8 cellular contexts compared by ENCODE assay signal in the genomic region with DNA sequence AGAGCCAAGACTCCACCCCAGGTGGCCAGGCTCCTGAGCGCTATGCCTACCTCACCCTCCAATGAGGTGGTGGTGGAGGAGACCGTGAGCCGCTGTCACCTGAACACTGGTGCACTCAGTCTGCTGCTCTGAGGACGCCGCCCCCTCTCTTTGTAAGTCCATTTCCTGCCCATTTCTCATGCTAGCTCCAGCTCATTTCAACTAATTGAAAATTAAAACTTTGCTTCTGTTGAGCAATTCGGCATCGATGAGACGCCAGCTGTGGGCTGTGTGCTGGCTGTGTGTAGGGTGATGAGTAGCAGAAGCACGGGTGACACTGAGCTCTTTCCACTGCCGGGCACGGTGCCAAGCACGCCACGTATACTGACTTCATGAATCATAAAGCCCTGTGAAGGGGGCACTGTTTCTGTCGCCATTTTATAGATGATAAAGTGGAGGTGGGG. TPM values are rescaled to one million over a fixed set of nuclear protein-coding genes. Genes with fewer than 3 reads are reported as not detected.
A peak's percentile ranks its signal among the peaks of the same experiment; 100 is the strongest.
DNase-seq lines count a peak whose midpoint lies in the region; ATAC-seq and TF ChIP-seq lines count a peak whose summit lies in the region.

No MANE protein-coding gene starts in this region.

- H3K4me3 Mint-ChIP-seq in CD4-positive, CD25-positive, alpha-beta regulatory T cell: peak overlapping the region; percentile 89 to 100 (median 92)

- no peak for TF ChIP-seq CTCF in fibroblast of lung (conservative IDR thresholded peaks at IDR 0.05 in 1 of 2, IDR thresholded peaks at IDR 0.05 in 1 of 2; ENCODE audit: low read depth in 1 of 2, low read length in 2 of 2)

- peak overlapping the region; percentile 75 for H3K4me2 ChIP-seq in fibroblast of lung (ENCODE audit: extremely low read depth, insufficient read depth, low read length)

- peak; percentile 89 to 93 (median 92) for DNase-seq in CD4-positive, CD25-positive, alpha-beta regulatory T cell
- DNase-seq in NCI-H2029 treated with DMSO at 0.1 percent for 48 hours (lab: John Stamatoyannopoulos, UW): peak; percentile 45
- peak; percentile 96 for DNase-seq in activated T-cell treated with anti-CD3 and anti-CD28 coated beads for 4 hours
- DNase-seq in fibroblast of lung (ENCODE audit: low read depth in 2 of 2): peak; percentile 83 to 93
- peak; percentile 87 for DNase-seq in skeletal muscle cell (ENCODE audit: low read depth)
- DNase-seq in pons (ENCODE audit: low spot score): no peak

- peaks cover 14% of the 10 kb centered on the region for H3K36me3 Mint-ChIP-seq in CD4-positive, CD25-positive, alpha-beta regulatory T cell

- peak overlapping the region; percentile 62 for H3K4me3 ChIP-seq in CD4-positive, CD25-positive, alpha-beta regulatory T cell (ENCODE audit: low read depth, low read length)
- H3K4me3 ChIP-seq in fibroblast of lung (replicated peaks in 1 of 4; ENCODE audit: control extremely low read depth in 1 of 4, insufficient read depth in 1 of 4, low read depth in 3 of 4, low read length in 4 of 4) (no peak overlapping the region), skeletal muscle cell (ENCODE audit: low read depth, low read length) (no peak overlapping the region)

- H3K4me1 Mint-ChIP-seq in CD4-positive, CD25-positive, alpha-beta regulatory T cell: peaks cover 16 to 98% (median 59%) of the 10 kb centered on the region in 4 donors

- peaks cover 26% of the 10 kb centered on the region for H3K36me3 ChIP-seq in CD4-positive, CD25-positive, alpha-beta regulatory T cell (ENCODE audit: control insufficient read depth, insufficient read depth, low read length)
- peaks cover 1% of the 10 kb centered on the region for H3K36me3 ChIP-seq in fibroblast of lung (ENCODE audit: control insufficient read depth, insufficient read depth, low read length)

- no peaks in the 10 kb centered on the region for H3K9me3 ChIP-seq in CD4-positive, CD25-positive, alpha-beta regulatory T cell (ENCODE audit: control insufficient read depth in 2 of 2, low read length in 2 of 2)
- no peaks in the 10 kb centered on the region for H3K9me3 ChIP-seq in fibroblast of lung (ENCODE audit: control insufficient read depth, insufficient read depth, low read depth, low read length)

- peaks cover 99% of the 10 kb centered on the region for H3K4me1 ChIP-seq in CD4-positive, CD25-positive, alpha-beta regulatory T cell (ENCODE audit: control insufficient read depth, insufficient read depth, low read length, poor library complexity, severe bottlenecking)
- H3K4me1 ChIP-seq in fibroblast of lung (ENCODE audit: control insufficient read depth, extremely low read depth, insufficient read depth, low read length): peaks cover 43% of the 10 kb centered on the region

- peak overlapping the region; percentile 97 for H3K27ac ChIP-seq in CD4-positive, CD25-positive, alpha-beta regulatory T cell (ENCODE audit: insufficient read depth, low read length, poor library complexity, severe bottlenecking)
- peak overlapping the region; percentile 85 for H3K27ac ChIP-seq in fibroblast of lung (ENCODE audit: insufficient read depth, low read length)

- no peaks in the 10 kb centered on the region for H3K27me3 ChIP-seq in CD4-positive, CD25-positive, alpha-beta regulatory T cell (ENCODE audit: control insufficient read depth, insufficient read depth, low read length)
- H3K27me3 ChIP-seq in fibroblast of lung (ENCODE audit: control insufficient read depth, insufficient read depth, low read length): no peaks in the 10 kb centered on the region

- ATAC-seq in CD4-positive, CD25-positive, alpha-beta regulatory T cell (ENCODE audit: low read depth in 2 of 2): peak; percentile 80 to 83
- no peak for ATAC-seq in HG02852 (IDR thresholded peaks at IDR 0.05; ENCODE audit: unreplicated experiment)
- no peak for ATAC-seq in HG02763 (IDR thresholded peaks at IDR 0.05; ENCODE audit: unreplicated experiment)

- no peaks in the 10 kb centered on the region for H3K27me3 Mint-ChIP-seq in CD4-positive, CD25-positive, alpha-beta regulatory T cell

- H2AFZ ChIP-seq in fibroblast of lung (ENCODE audit: low read length): no peak overlapping the region

- H3K9me3 Mint-ChIP-seq in CD4-positive, CD25-positive, alpha-beta regulatory T cell: peaks cover 0 to 3% (median 0%) of the 10 kb centered on the region in 7 donors

- H3K79me2 ChIP-seq in fibroblast of lung (ENCODE audit: control insufficient read depth, insufficient read depth, low read length): peaks cover 36% of the 10 kb centered on the region

- peak overlapping the region; percentile 95 to 99 (median 98) for H3K27ac Mint-ChIP-seq in CD4-positive, CD25-positive, alpha-beta regulatory T cell

- H3K9ac ChIP-seq in fibroblast of lung (ENCODE audit: insufficient read depth, low read length): no peak overlapping the region

- no peaks in the 10 kb centered on the region for H4K20me1 ChIP-seq in fibroblast of lung (ENCODE audit: control insufficient read depth, extremely low read depth, insufficient read depth, low read length)

RNA-seq across cellular contexts. Expression of a gene that starts 11.2 kb away (rescaled TPM):
- total RNA-seq in CD4-positive, CD25-positive, alpha-beta regulatory T cell: 252 TPM
- 100 to 1,000 TPM; 347 to 450 (median 421) TPM for polyA plus RNA-seq in CD4-positive, CD25-positive, alpha-beta regulatory T cell
- total RNA-seq in fibroblast of lung: 23.9 and 24.8 TPM in 2 replicates
- 14.8 and 27.5 TPM in 2 replicates for polyA plus RNA-seq in fibroblast of lung
- polyA plus RNA-seq in fibroblast of lung (2012): 20.5 and 37.0 TPM in 2 replicates
- polyA minus RNA-seq in fibroblast of lung (ENCODE audit: low replicate concordance): 43.1 and 95.0 TPM in 2 replicates

RNA-seq across cellular contexts. Expression of a gene that starts 51.8 kb away (rescaled TPM):
- total RNA-seq in CD4-positive, CD25-positive, alpha-beta regulatory T cell: 96.0 TPM
- 10 to 100 TPM in 2 of 4 donors, 1 to 10 TPM in 2; 8.1 to 11.6 (median 9.9) TPM for polyA plus RNA-seq in CD4-positive, CD25-positive, alpha-beta regulatory T cell
- total RNA-seq in fibroblast of lung: 30.6 and 40.0 TPM in 2 replicates
- 14.6 and 14.8 TPM in 2 replicates for polyA plus RNA-seq in fibroblast of lung
- 9.8 and 11.0 TPM in 2 replicates for polyA plus RNA-seq in fibroblast of lung (2012)
- 34.4 and 38.0 TPM in 2 replicates for polyA minus RNA-seq in fibroblast of lung (ENCODE audit: low replicate concordance)

Comparison
In these comparisons a context has a peak if more than half of its experiments do, and no peak if none do; other contexts are left out.
1. ATAC-seq: peak in CD4-positive, CD25-positive, alpha-beta regulatory T cell (2 of 2); none in HG02852 (single experiment) and HG02763 (single experiment).